In the genomic region with DNA sequence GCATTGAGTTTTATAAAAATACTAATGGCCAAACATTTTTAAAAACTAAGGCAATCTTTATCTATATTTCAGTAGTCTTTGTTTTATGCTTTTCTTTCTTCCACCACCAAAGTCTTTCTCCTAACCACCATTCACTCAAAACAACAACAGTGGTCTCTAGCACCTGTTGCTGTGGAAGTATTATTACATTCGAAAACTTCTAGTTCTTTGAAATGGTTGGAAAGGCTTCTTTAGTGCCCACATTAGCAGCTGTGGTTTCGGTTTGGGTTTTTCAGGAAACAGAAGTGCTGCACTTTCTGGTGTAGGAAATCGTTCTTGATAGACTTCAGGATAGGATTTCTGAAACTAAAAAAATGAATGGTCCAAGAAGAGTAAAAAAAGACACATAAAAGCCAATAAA, we compare ENCODE assay signal across 8 cellular contexts.
DNase-seq lines count a peak whose midpoint lies in the region; ATAC-seq, FAIRE-seq and TF ChIP-seq lines count a peak whose summit lies in the region.

No MANE protein-coding gene starts in this region.

- ATAC-seq in GM21619 (IDR thresholded peaks at IDR 0.05; ENCODE audit: unreplicated experiment) (peak; percentile 74), HG03558 (IDR thresholded peaks at IDR 0.05; ENCODE audit: extremely low read depth, unreplicated experiment) (peak; percentile 69)

- TF ChIP-seq CTCF in WERI-Rb-1 (IDR thresholded peaks at IDR 0.05; ENCODE audit: low read depth, low read length) (no peak), mammary epithelial cell (conservative IDR thresholded peaks at IDR 0.05 in 1 of 2, IDR thresholded peaks at IDR 0.05 in 1 of 2; ENCODE audit: extremely low read depth in 1 of 2, insufficient read depth in 1 of 2, low read depth in 1 of 2, low read length in 2 of 2) (no peak)

- H3K27me3 ChIP-seq in WERI-Rb-1 (ENCODE audit: insufficient read depth, low read depth, severe bottlenecking) = no peaks in the 10 kb centered on the region
- no peaks in the 10 kb centered on the region for H3K27me3 ChIP-seq in mammary epithelial cell (ENCODE audit: insufficient read depth, low read length)

- no peaks in the 10 kb centered on the region for H3K4me1 ChIP-seq in mammary epithelial cell (ENCODE audit: insufficient read depth, low read length)

- dilution Hi-C loops in mammary epithelial cell (cut with HindIII; ENCODE audit: low sequenced_read_pairs) = no loop called here

- H2AFZ ChIP-seq in mammary epithelial cell (ENCODE audit: low read depth, low read length) = no peak overlapping the region

- intact Hi-C loops in mammary epithelial cell (cut with micrococcal nuclease) = no loop called here

- peaks cover 13% of the 10 kb centered on the region for H3K36me3 ChIP-seq in WERI-Rb-1
- H3K36me3 ChIP-seq in mammary epithelial cell (ENCODE audit: insufficient read depth, low read length) = no peaks in the 10 kb centered on the region

- H3K79me2 ChIP-seq in mammary epithelial cell (ENCODE audit: insufficient read depth, low read length) = no peaks in the 10 kb centered on the region

- no peak overlapping the region for H3K9ac ChIP-seq in mammary epithelial cell (ENCODE audit: insufficient read depth, low read length)

- no peak overlapping the region for H3K27ac ChIP-seq in WERI-Rb-1
- H3K27ac ChIP-seq in mammary epithelial cell (ENCODE audit: insufficient read depth, low read depth, low read length) = no peak overlapping the region

- H3K4me3 ChIP-seq in WERI-Rb-1 (ENCODE audit: low read depth, low read length) (no peak overlapping the region), mammary epithelial cell (replicated peaks in 1 of 3; ENCODE audit: insufficient read depth in 1 of 3, low read depth in 2 of 3, low read length in 3 of 3) (no peak overlapping the region)

- CTCF ChIA-PET in mammary epithelial cell (lab: Charles Lee; ENCODE audit: low non-redundant PET) = no interaction called here

- in situ Hi-C loops in mammary epithelial cell (cut with MboI; ENCODE audit: low sequenced_read_pairs in 2 of 2) = no loop called here

- BruUV-seq in mammary epithelial cell (replicated peaks; lab: Mats Ljungman, UMichigan) = no TSS peak

- no peak overlapping the region for H3K4me2 ChIP-seq in mammary epithelial cell (ENCODE audit: insufficient read depth, low read depth, low read length)

- H3K9me3 ChIP-seq in WERI-Rb-1 (ENCODE audit: severe bottlenecking) (no peaks in the 10 kb centered on the region), mammary epithelial cell (replicated peaks; ENCODE audit: insufficient read depth, low read length) (no peaks in the 10 kb centered on the region)

- FAIRE-seq in GM18507 (lab: Jason Lieb, UNC) = peak; percentile 71

- DNase-seq in GM18507 (ENCODE audit: extremely low spot score, insufficient read length, low read depth) = no peak
- peak; percentile 48 for DNase-seq in dermis blood vessel endothelial cell
- DNase-seq in D341Med (ENCODE audit: low spot score) = no peak
- no peak for DNase-seq in WERI-Rb-1
- DNase-seq in stimulated activated CD8-positive, alpha-beta memory T cell treated with anti-CD3 and anti-CD28 coated beads, Interleukin-4, amount 100 ng/mL, for 48 hours = no peak
- no peak for DNase-seq in mammary epithelial cell

- H4K20me1 ChIP-seq in mammary epithelial cell (ENCODE audit: insufficient read depth, low read length) = no peaks in the 10 kb centered on the region

- WGBS in mammary epithelial cell (ENCODE audit: low coverage, missing lambda C conversion rate) = 68% methylated on average over 3 of the region's 3 CpGs
